ENCODE assay signal across 1 cellular context in the genomic region with DNA sequence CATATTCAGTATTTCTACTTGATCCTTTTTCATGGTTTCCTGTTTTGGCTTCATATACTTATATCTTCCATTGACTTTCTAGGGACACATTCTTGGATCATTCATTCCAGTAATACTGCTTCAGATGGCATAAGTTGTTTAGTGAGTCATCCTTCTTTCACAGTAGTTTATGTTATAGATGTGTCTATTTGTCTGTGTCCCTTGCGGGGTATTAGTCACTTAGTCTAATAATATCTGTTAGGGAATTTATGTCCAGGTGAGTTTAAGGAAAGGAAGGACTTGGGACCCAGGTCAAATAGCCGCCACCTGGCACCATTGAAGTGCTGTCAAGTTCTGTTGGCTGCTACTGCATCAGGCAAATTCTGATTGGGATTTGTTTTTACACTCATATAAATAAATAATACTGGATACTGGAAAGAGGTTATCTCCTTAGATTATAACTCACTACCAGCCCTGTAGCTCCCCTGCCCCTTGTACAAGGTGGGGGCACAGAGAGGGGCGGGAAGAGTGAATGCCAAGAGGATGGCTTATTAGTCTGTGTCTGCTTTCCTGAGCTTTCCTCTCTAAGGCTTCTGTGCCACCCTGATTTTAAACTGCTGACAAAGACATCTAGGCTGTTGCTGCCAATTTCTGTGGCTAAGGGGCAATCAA.
TF ChIP-seq lines count a peak whose summit lies in the region.

No MANE protein-coding gene starts in this region.

TF ChIP-seq in K562, 482 proteins besides CTCF, POLR2A, EP300 and RAD21:
- TF ChIP-seq PRMT5 (CRISPR knock-in tag; IDR thresholded peaks at IDR 0.05) = no peak
- TF ChIP-seq ATF3 (IDR thresholded peaks at IDR 0.05) = peak; percentile 24; the same call in 1 of the 2 replicates
- no peak for TF ChIP-seq ATF3 (CRISPR knock-in tag; conservative IDR thresholded peaks at IDR 0.05)
- no peak for TF ChIP-seq CEBPG (CRISPR knock-in tag; IDR thresholded peaks at IDR 0.05)
- no peak for TF ChIP-seq CEBPG (tag; conservative IDR thresholded peaks at IDR 0.05 in 1 of 2, IDR thresholded peaks at IDR 0.05 in 1 of 2)
